ENCODE assay signal across 1 cellular context in the genomic region with DNA sequence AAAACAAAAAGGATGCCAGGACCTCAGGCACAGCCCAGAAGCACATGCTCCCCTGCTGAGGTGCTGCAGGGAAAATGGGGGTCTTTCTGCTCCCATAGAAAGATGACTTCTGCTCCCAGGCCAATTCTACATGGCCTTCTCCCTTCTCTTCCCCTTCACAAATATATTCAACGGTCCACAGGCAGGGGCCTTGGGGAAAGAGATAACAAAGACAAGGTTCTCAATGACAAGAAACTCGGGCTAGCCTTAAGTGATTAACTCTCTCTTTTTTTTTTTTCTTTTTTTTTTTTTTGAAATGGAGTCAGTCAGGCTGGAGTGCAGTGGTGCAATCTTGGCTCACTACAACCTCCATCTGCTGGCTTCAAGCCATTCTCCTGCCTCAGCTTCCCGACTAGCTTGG.
TF ChIP-seq lines count a peak whose summit lies in the region.

No MANE protein-coding gene starts in this region.

TF ChIP-seq in H1, 55 proteins besides CTCF, POLR2A, EP300 and RAD21 (continued from another document):
- TF ChIP-seq BCL11A (IDR thresholded peaks at IDR 0.05; ENCODE audit: low read depth in 2 of 2, low read length in 2 of 2) (no peak), CTBP2 (IDR thresholded peaks at IDR 0.05; ENCODE audit: borderline replicate concordance, insufficient read depth, insufficient read length, low read length) (no peak), TCF12 (IDR thresholded peaks at IDR 0.05; ENCODE audit: low read depth, low read length) (no peak), ZNF274 (IDR thresholded peaks at IDR 0.05; ENCODE audit: borderline replicate concordance, extremely low read depth, low read length) (no peak), JUND (IDR thresholded peaks at IDR 0.05; ENCODE audit: low read length) (no peak), TAF7 (optimal IDR thresholded peaks at IDR 0.05; ENCODE audit: borderline replicate concordance, low read depth, low read length) (no peak), TBP (IDR thresholded peaks at IDR 0.05; ENCODE audit: low read depth, low read length) (no peak), SP2 (IDR thresholded peaks at IDR 0.05; ENCODE audit: low read length) (no peak), RXRA (IDR thresholded peaks at IDR 0.05; ENCODE audit: insufficient read depth, low read depth, low read length) (no peak), RNF2 (IDR thresholded peaks at IDR 0.05; ENCODE audit: borderline replicate concordance, low read depth, low read length, missing control alignments, poor library complexity, severe bottlenecking) (no peak), POU5F1 (IDR thresholded peaks at IDR 0.05; ENCODE audit: low read depth, low read length) (no peak), HDAC6 (IDR thresholded peaks at IDR 0.05; ENCODE audit: low read depth, low read length) (no peak), RFX5 (IDR thresholded peaks at IDR 0.05; ENCODE audit: borderline replicate concordance, low read depth, low read length) (no peak)
